ENCODE assay signal across 23 cellular contexts in genomic region chr7:142263598-142264380, GRCh38. TPM values are rescaled to one million over a fixed set of nuclear protein-coding genes. Genes with fewer than 3 reads are reported as not detected.
DNase-seq lines count a peak whose midpoint lies in the region; ATAC-seq and TF ChIP-seq lines count a peak whose summit lies in the region.
"Had no signal": no experiment of that assay in that cellular context is flagged by ENCODE, and none has a peak within 500 bp of the region (broad histone marks: within the 10 kb centered on the region; RNA-seq: fewer than 3 reads in every experiment).

No MANE protein-coding gene starts in this region.

- H2AFZ ChIP-seq in ACC112 (ENCODE audit: low read length, unreplicated experiment): peak overlapping the region; percentile 37

- TF ChIP-seq CTCF in brain microvascular endothelial cell (IDR thresholded peaks at IDR 0.05; ENCODE audit: low read depth, low read length, missing control alignments): no peak

- DNase-seq in LHCN-M2 (ENCODE audit: low read depth) (peak; percentile 46), brain microvascular endothelial cell (peak; percentile 47), kidney tubule cell (ENCODE audit: low spot score) (peak; percentile 57), NCI-H2196 treated with DMSO at 0.1 percent for 48 hours (lab: John Stamatoyannopoulos, UW; ENCODE audit: unreplicated experiment) (no peak), cerebellar nuclear complex (lab: John Stamatoyannopoulos, UW) (no peak)
- no peak for DNase-seq in stimulated activated naive CD4-positive, alpha-beta T cell treated with Interleukin-2 at 50 U/mL for 16 hours (lab: John Stamatoyannopoulos, UW)
- DNase-seq: activated CD4-positive, alpha-beta memory T cell treated with anti-CD3 and anti-CD28 coated beads, Interleukin-2, amount 10 ng/mL, durations not matched to agents 7 days and 5 days; activated naive CD4-positive, alpha-beta T cell treated with anti-CD3 and anti-CD28 coated beads, Interleukin-2, amount 50 U/mL, for 16 hours; activated T-cell treated with anti-CD3 and anti-CD28 coated beads, Interleukin-2, amount 50 U/mL, for 48 hours; CD4-positive, CD25-positive, alpha-beta regulatory T cell; DMS53; dorsolateral prefrontal cortex; glutamatergic neuron; naive thymus-derived CD4-positive, alpha-beta T cell; NCI-H1694 treated with DMSO at 0.1 percent for 48 hours; NCI-H345; posterior cingulate gyrus; T-cell had no signal

- H3K36me3 ChIP-seq in ACC112 (ENCODE audit: insufficient read depth, low read length) (no peaks in the 10 kb centered on the region), brain microvascular endothelial cell (replicated peaks) (no peaks in the 10 kb centered on the region)
- H3K36me3 ChIP-seq: thoracic aorta had no signal

- peaks cover 11% of the 10 kb centered on the region for H3K4me1 ChIP-seq in ACC112 (ENCODE audit: control insufficient read depth, insufficient read depth, low read length, unreplicated experiment)

- no peaks in the 10 kb centered on the region for H3K79me2 ChIP-seq in ACC112 (ENCODE audit: control insufficient read depth, insufficient read depth, low read length, unreplicated experiment)

- H3K27me3 ChIP-seq in ACC112 (ENCODE audit: insufficient read depth, low read length) (peaks cover 6% of the 10 kb centered on the region; the same call in 1 of the 2 replicates), brain microvascular endothelial cell (replicated peaks) (no peaks in the 10 kb centered on the region)

- ATAC-seq in GM21447 (IDR thresholded peaks at IDR 0.05; ENCODE audit: unreplicated experiment): no peak
- ATAC-seq: naive thymus-derived CD4-positive, alpha-beta T cell; T-cell had no signal

- H3K27ac ChIP-seq in ACC112 (ENCODE audit: low read depth, low read length) (peak overlapping the region; percentile 74), brain microvascular endothelial cell (peak overlapping the region; percentile 55)
- H3K27ac ChIP-seq: dorsolateral prefrontal cortex, thoracic aorta had no signal

- H3K4me3 ChIP-seq in ACC112 (ENCODE audit: low read depth, low read length) (no peak overlapping the region), brain microvascular endothelial cell (ENCODE audit: low read depth, low read length) (no peak overlapping the region)
- H3K4me3 ChIP-seq: dorsolateral prefrontal cortex, lung, thoracic aorta had no signal

- in situ Hi-C loops in brain microvascular endothelial cell (cut with HindIII; ENCODE audit: low pct_ligation_motif_present, low sequenced_read_pairs): no loop called here

RNA-seq across cellular contexts. Expression of gene PRSS58, which starts 5.9 kb away (rescaled TPM):
- total RNA-seq in LHCN-M2 (2014; rRNA removed): not detected in 2 replicates
- polyA plus RNA-seq in LHCN-M2 (2012): not detected
- total RNA-seq: activated CD4-positive, alpha-beta memory T cell treated with anti-CD3 and anti-CD28 coated beads, Interleukin-2, amount 10 ng/mL, durations not matched to agents 7 days and 5 days; CD4-positive, CD25-positive, alpha-beta regulatory T cell; dorsolateral prefrontal cortex; lung; naive thymus-derived CD4-positive, alpha-beta T cell; T-cell; thoracic aorta had no signal
- polyA plus RNA-seq: esophagus; lung; naive thymus-derived CD4-positive, alpha-beta T cell had no signal

Comparison
In these comparisons a context has a peak if more than half of its experiments do, and no peak if none do; other contexts are left out.
1. DNase-seq: peak in LHCN-M2 (single experiment), brain microvascular endothelial cell (single experiment) and kidney tubule cell (single experiment); none in stimulated activated naive CD4-positive, alpha-beta T cell treated with Interleukin-2 at 50 U/mL for 16 hours (single experiment), NCI-H2196 treated with DMSO at 0.1 percent for 48 hours (single experiment) and cerebellar nuclear complex (0 of 2).